Comparison of ENCODE assay signal across 8 cellular contexts in genomic region chr14:52553002-52553670, GRCh38. TPM values are rescaled to one million over a fixed set of nuclear protein-coding genes. Genes with fewer than 3 reads are reported as not detected.
A peak's percentile ranks its signal among the peaks of the same experiment; 100 is the strongest.
DNase-seq lines count a peak whose midpoint lies in the region; ATAC-seq, FAIRE-seq and TF ChIP-seq lines count a peak whose summit lies in the region.

No MANE protein-coding gene starts in this region.

- H3K9me3 ChIP-seq in ectodermal cell (ENCODE audit: control insufficient read depth, low read length), result no peaks in the 10 kb centered on the region
- H3K9me3 ChIP-seq in mononuclear cell (ENCODE audit: low read depth, low read length), result no peaks in the 10 kb centered on the region

- TF ChIP-seq POLR2A in H54 (IDR thresholded peaks at IDR 0.05; ENCODE audit: low read depth, low read length), result no peak

- peak; percentile 25 for ATAC-seq in HG02571 (IDR thresholded peaks at IDR 0.05; ENCODE audit: unreplicated experiment)

- H3K4me1 ChIP-seq in ectodermal cell (ENCODE audit: control insufficient read depth, insufficient read depth, low read length), result peaks cover 8% of the 10 kb centered on the region
- peaks cover 28% of the 10 kb centered on the region for H3K4me1 ChIP-seq in mononuclear cell (ENCODE audit: insufficient read depth, low read length)

- 0% methylated on average over 69 of the region's 69 CpGs for WGBS in ectodermal cell, 2 experiments

- no peaks in the 10 kb centered on the region for H3K27me3 ChIP-seq in GM06990 (replicated peaks; ENCODE audit: control insufficient read depth, insufficient read depth, low read length)
- no peaks in the 10 kb centered on the region for H3K27me3 ChIP-seq in ectodermal cell (ENCODE audit: control insufficient read depth, insufficient read depth, low read length, poor library complexity, severe bottlenecking)
- H3K27me3 ChIP-seq in mononuclear cell (ENCODE audit: insufficient read depth, low read length), result peaks cover 10% of the 10 kb centered on the region

- H3K36me3 ChIP-seq in GM06990 (ENCODE audit: control insufficient read depth, insufficient read depth, low read length), result no peaks in the 10 kb centered on the region
- no peaks in the 10 kb centered on the region for H3K36me3 ChIP-seq in ectodermal cell (ENCODE audit: control insufficient read depth, insufficient read depth, low read length)

- TF ChIP-seq CTCF in GM06990 (IDR thresholded peaks at IDR 0.05; ENCODE audit: insufficient read depth, low read length, poor library complexity, severe bottlenecking), result no peak

- peak; percentile 58 for DNase-seq in GM06990 (ENCODE audit: extremely low read depth, insufficient read length)
- peak; percentile 63 for DNase-seq in NCI-H1092 treated with DMSO at 0.1 percent for 48 hours (lab: John Stamatoyannopoulos, UW)
- DNase-seq in activated CD4-positive, alpha-beta T cell treated with anti-CD3 and anti-CD28 coated beads for 4 hours, result peak; percentile 22 to 36
- DNase-seq in stimulated activated naive CD4-positive, alpha-beta T cell (lab: John Stamatoyannopoulos, UW), result peak in 5 of 6 experiments; percentile 32 to 76 (median 65)
- no peak for DNase-seq in H54 (ENCODE audit: insufficient read length, low spot score)

- peak overlapping the region; percentile 86 for H3K4me3 ChIP-seq in GM06990 (replicated peaks; ENCODE audit: low read depth, low read length)
- H3K4me3 ChIP-seq in ectodermal cell (ENCODE audit: insufficient read depth, low read depth, low read length), result peak overlapping the region; percentile 78
- H3K4me3 ChIP-seq in mononuclear cell (ENCODE audit: low read length), result peak overlapping the region; percentile 58

- no peak for FAIRE-seq in H54 (lab: Jason Lieb, UNC)

- H3K27ac ChIP-seq in ectodermal cell (ENCODE audit: insufficient read depth, low read depth, low read length, poor library complexity, severe bottlenecking), result peak overlapping the region; percentile 67

RNA-seq across cellular contexts. Expression of gene GPR137C, which starts 0.5 kb away (rescaled TPM):
- polyA plus RNA-seq in ectodermal cell (2013, experiment 1 of 4), result 8.5 TPM
- polyA plus RNA-seq in ectodermal cell (2013, experiment 2 of 4), result 7.4 TPM
- 6.1 TPM for polyA plus RNA-seq in ectodermal cell (2013, experiment 3 of 4)
- 5.9 TPM for polyA plus RNA-seq in ectodermal cell (2013, experiment 4 of 4)
- 0.10 TPM for total RNA-seq in mononuclear cell

RNA-seq across cellular contexts. Expression of gene TXNDC16, which starts 0.8 kb away (rescaled TPM):
- polyA plus RNA-seq in ectodermal cell (2013, experiment 1 of 4), result 15.7 TPM
- polyA plus RNA-seq in ectodermal cell (2013, experiment 2 of 4), result 16.2 TPM
- polyA plus RNA-seq in ectodermal cell (2013, experiment 3 of 4), result 16.0 TPM
- 15.5 TPM for polyA plus RNA-seq in ectodermal cell (2013, experiment 4 of 4)
- 18.5 TPM for total RNA-seq in mononuclear cell
